Comparison of ENCODE assay signal across 30 cellular contexts in the genomic region with DNA sequence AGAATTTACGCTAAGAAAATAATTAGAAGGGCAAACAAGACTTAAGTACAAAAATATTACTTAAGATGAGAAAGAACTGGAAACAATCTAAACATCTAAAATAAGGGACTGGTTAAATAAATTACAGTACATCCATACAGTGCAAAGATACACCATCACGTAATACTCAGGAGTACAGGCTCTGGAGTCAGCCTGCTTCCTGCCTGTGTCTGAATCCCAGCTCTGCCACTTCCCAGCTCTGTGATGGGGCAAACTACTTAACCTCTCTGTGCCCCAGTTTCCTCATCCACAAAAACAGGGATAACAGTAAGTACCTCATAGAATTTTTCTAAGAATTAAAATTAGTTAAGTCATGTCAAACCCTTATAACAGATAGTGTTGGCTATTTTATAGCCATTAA. TPM values are rescaled to one million over a fixed set of nuclear protein-coding genes. Genes with fewer than 3 reads are reported as not detected.
A peak's percentile ranks its signal among the peaks of the same experiment; 100 is the strongest.
DNase-seq lines count a peak whose midpoint lies in the region; ATAC-seq and TF ChIP-seq lines count a peak whose summit lies in the region.
"Had no signal": no experiment of that assay in that cellular context is flagged by ENCODE, and none has a peak within 500 bp of the region (broad histone marks: within the 10 kb centered on the region; RNA-seq: fewer than 3 reads in every experiment).

No MANE protein-coding gene starts in this region.

- H3K27me3 Mint-ChIP-seq in MCF 10A (ENCODE audit: insufficient read depth, unreplicated experiment), result no peaks in the 10 kb centered on the region
- H3K27me3 Mint-ChIP-seq: activated CD4-positive, alpha-beta T cell treated with anti-CD3 and anti-CD28 coated beads for 36 hours; naive thymus-derived CD4-positive, alpha-beta T cell had no signal

- peaks cover 21% of the 10 kb centered on the region for H3F3A ChIP-seq in PC-3 (ENCODE audit: low read length, unreplicated experiment)

- H3K79me2 ChIP-seq in PC-3 (ENCODE audit: low read length), result peaks cover 70% of the 10 kb centered on the region

- peaks cover 93% of the 10 kb centered on the region for H3K36me3 Mint-ChIP-seq in MCF 10A (ENCODE audit: insufficient read depth, unreplicated experiment)
- peaks cover 98% of the 10 kb centered on the region for H3K36me3 Mint-ChIP-seq in stimulated activated effector memory CD8-positive, alpha-beta T cell treated with anti-CD3 and anti-CD28 coated beads, Interleukin-12 subunit alpha, Interleukin-12 subunit beta, amount 100 ng/mL, for 72 hours

- H3K4me3 ChIP-seq in breast epithelium (no peak overlapping the region), PC-3 (ENCODE audit: low read length) (peak overlapping the region; percentile 30; the same call in 1 of the 2 replicates), esophagus (ENCODE audit: low read depth in 1 of 2, low read length in 2 of 2) (no peak overlapping the region), foreskin fibroblast (ENCODE audit: low read depth in 1 of 2, low read length in 2 of 2) (no peak overlapping the region)
- H3K4me3 ChIP-seq: prostate gland, skin epidermis, upper lobe of left lung had no signal

- DNase-seq in MCF 10A (ENCODE audit: unreplicated experiment) (no peak), breast epithelium (ENCODE audit: low spot score in 2 of 2) (no peak), PC-3 (no peak), foreskin fibroblast (no peak), COLO829 (ENCODE audit: low spot score) (no peak), NCI-H1694 (lab: John Stamatoyannopoulos, UW) (no peak)
- no peak for DNase-seq in stimulated activated effector memory CD8-positive, alpha-beta T cell treated with anti-CD3 and anti-CD28 coated beads, Interleukin-12 subunit alpha, Interleukin-12 subunit beta, amount 100 ng/mL, for 72 hours (ENCODE audit: low spot score in 2 of 2)
- DNase-seq: activated CD4-positive, alpha-beta T cell treated with anti-CD3 and anti-CD28 coated beads for 36 hours; activated naive CD4-positive, alpha-beta T cell treated with Interleukin-2 at 50 U/mL for 16 hours; activated T-cell treated with anti-CD3 and anti-CD28 coated beads, Interleukin-2, amount 50 U/mL, for 4 hours; amygdala; COR-L47; effector CD4-positive, alpha-beta T cell; erythroblast; foreskin melanocyte; GDM1; hypothalamus; immature natural killer cell; naive thymus-derived CD4-positive, alpha-beta T cell; NCI-H1092; NCI-H2029; nucleus accumbens; stimulated activated CD8-positive, alpha-beta memory T cell treated with anti-CD3 and anti-CD28 coated beads, Interleukin-4, amount 100 ng/mL, for 48 hours; substantia nigra; upper lobe of left lung had no signal

- H3K4me3 Mint-ChIP-seq in MCF 10A (ENCODE audit: unreplicated experiment), result peak overlapping the region; percentile 66
- no peak overlapping the region for H3K4me3 Mint-ChIP-seq in stimulated activated effector memory CD8-positive, alpha-beta T cell treated with anti-CD3 and anti-CD28 coated beads, Interleukin-12 subunit alpha, Interleukin-12 subunit beta, amount 100 ng/mL, for 72 hours
- H3K4me3 Mint-ChIP-seq: activated CD4-positive, alpha-beta T cell treated with anti-CD3 and anti-CD28 coated beads for 36 hours; activated T-cell treated with anti-CD3 and anti-CD28 coated beads, Interleukin-2, amount 50 U/mL, for 4 hours; immature natural killer cell; naive thymus-derived CD4-positive, alpha-beta T cell; T-helper 1 cell treated with Interleukin-12 subunit alpha and Interleukin-12 subunit beta and Interleukin-4 antibody, amounts not matched to agents 30 μg/mL and 1 μg/mL, for 36 hours had no signal

- no peaks in the 10 kb centered on the region for H3K9me3 Mint-ChIP-seq in MCF 10A (ENCODE audit: unreplicated experiment)
- H3K9me3 Mint-ChIP-seq in stimulated activated effector memory CD8-positive, alpha-beta T cell treated with anti-CD3 and anti-CD28 coated beads, Interleukin-12 subunit alpha, Interleukin-12 subunit beta, amount 100 ng/mL, for 72 hours, result no peaks in the 10 kb centered on the region
- H3K9me3 Mint-ChIP-seq: activated T-cell treated with anti-CD3 and anti-CD28 coated beads, Interleukin-2, amount 50 U/mL, for 4 hours; immature natural killer cell; naive thymus-derived CD4-positive, alpha-beta T cell; T-helper 1 cell treated with Interleukin-12 subunit alpha and Interleukin-12 subunit beta and Interleukin-4 antibody, amounts not matched to agents 30 μg/mL and 1 μg/mL, for 36 hours had no signal

- peaks cover 0 to 14% of the 10 kb centered on the region in 2 donors for H3K4me1 ChIP-seq in breast epithelium
- H3K4me1 ChIP-seq in PC-3 (ENCODE audit: insufficient read depth, low read length), result peaks cover 27% of the 10 kb centered on the region
- peaks cover 0 to 8% of the 10 kb centered on the region in 2 donors for H3K4me1 ChIP-seq in esophagus (ENCODE audit: control insufficient read depth in 2 of 2, insufficient read depth in 2 of 2, low read length in 1 of 2)

- H4K20me1 ChIP-seq in PC-3 (ENCODE audit: low read length), result peaks cover 14% of the 10 kb centered on the region

- POLR2A ChIA-PET in MCF 10A (lab: Yijun Ruan, JAX) (interaction anchor here (0.6 to 17.1 kb wide), 9 partner anchors 13 to 96 kb away, joined by 3 to 351 read pairs (median 16); partner anchors contain the start of genes FAM216A and GPN3), PC-3 (lab: Charles Lee; ENCODE audit: unreplicated experiment) (no interaction called here)

- no peak for TF ChIP-seq CTCF in MCF 10A (IDR thresholded peaks at IDR 0.05; ENCODE audit: unreplicated experiment)
- TF ChIP-seq CTCF in breast epithelium (IDR thresholded peaks at IDR 0.05), result no peak
- no peak for TF ChIP-seq CTCF in PC-3 (conservative IDR thresholded peaks at IDR 0.05; ENCODE audit: low read depth, low read length)
- TF ChIP-seq CTCF in foreskin fibroblast (IDR thresholded peaks at IDR 0.05; ENCODE audit: low read depth, low read length), result no peak

- CTCF ChIA-PET in MCF 10A (lab: Yijun Ruan, JAX) (interaction anchor here (0.6 to 1.1 kb wide), 4 partner anchors 11 to 51 kb away, joined by 3 read pairs; no protein-coding TSS in a partner anchor), PC-3 (lab: Charles Lee) (interaction anchor here (0.6 to 0.9 kb wide), 2 partner anchors 34 to 491 kb away, joined by 3 to 13 read pairs; no protein-coding TSS in a partner anchor)

- peaks cover 71% of the 10 kb centered on the region for H3K4me1 Mint-ChIP-seq in MCF 10A (ENCODE audit: insufficient read depth, unreplicated experiment)
- peaks cover 45% of the 10 kb centered on the region for H3K4me1 Mint-ChIP-seq in stimulated activated effector memory CD8-positive, alpha-beta T cell treated with anti-CD3 and anti-CD28 coated beads, Interleukin-12 subunit alpha, Interleukin-12 subunit beta, amount 100 ng/mL, for 72 hours

- H3K27me3 ChIP-seq in breast epithelium (no peaks in the 10 kb centered on the region), PC-3 (ENCODE audit: low read length) (no peaks in the 10 kb centered on the region), esophagus (ENCODE audit: control insufficient read depth in 1 of 2, insufficient read depth in 2 of 2, low read length in 2 of 2) (no peaks in the 10 kb centered on the region)
- H3K27me3 ChIP-seq: upper lobe of left lung had no signal

- TF ChIP-seq POLR2A in breast epithelium (IDR thresholded peaks at IDR 0.05), result no peak

- H3K36me3 ChIP-seq in breast epithelium, result no peaks in the 10 kb centered on the region
- peaks cover 38% of the 10 kb centered on the region for H3K36me3 ChIP-seq in PC-3 (ENCODE audit: low read depth, low read length)
- peaks cover 0 to 3% of the 10 kb centered on the region in 2 donors for H3K36me3 ChIP-seq in esophagus (ENCODE audit: control insufficient read depth in 2 of 2, insufficient read depth in 2 of 2, low read length in 1 of 2)
- H3K36me3 ChIP-seq: prostate gland had no signal

- no TSS peak for BruUV-seq in MCF 10A (replicated peaks; lab: Mats Ljungman, UMichigan)
- BruUV-seq in PC-3 (replicated peaks; lab: Mats Ljungman, UMichigan), result no TSS peak

- H3K27ac Mint-ChIP-seq in MCF 10A (ENCODE audit: low read depth, unreplicated experiment), result peak overlapping the region; percentile 85
- peak overlapping the region; percentile 34 for H3K27ac Mint-ChIP-seq in stimulated activated effector memory CD8-positive, alpha-beta T cell treated with anti-CD3 and anti-CD28 coated beads, Interleukin-12 subunit alpha, Interleukin-12 subunit beta, amount 100 ng/mL, for 72 hours
- H3K27ac Mint-ChIP-seq: T-helper 1 cell treated with Interleukin-12 subunit alpha and Interleukin-12 subunit beta and Interleukin-4 antibody, amounts not matched to agents 30 μg/mL and 1 μg/mL, for 36 hours had no signal

- H2AFZ ChIP-seq in PC-3 (ENCODE audit: low read length), result no peak overlapping the region

- ATAC-seq in PC-3, result peak; percentile 12; the same call in 1 of the 2 replicates
- ATAC-seq in stimulated activated effector memory CD8-positive, alpha-beta T cell treated with anti-CD3 and anti-CD28 coated beads, Interleukin-12 subunit alpha, Interleukin-12 subunit beta, amount 100 ng/mL, for 72 hours, result no peak
- ATAC-seq: activated CD4-positive, alpha-beta T cell treated with anti-CD3 and anti-CD28 coated beads for 36 hours; activated T-cell treated with anti-CD3 and anti-CD28 coated beads, Interleukin-2, amount 50 U/mL, for 4 hours; left lobe of liver; naive thymus-derived CD4-positive, alpha-beta T cell had no signal

- intact Hi-C loops in MCF 10A (cut with micrococcal nuclease), result no loop called here
- intact Hi-C loops in breast epithelium (cut with DNase I; ENCODE audit: low total_unique reads), result no loop called here
- intact Hi-C loops in PC-3 (cut with micrococcal nuclease), result loop anchor here (2.0 kb wide), 2 partner anchors 78 to 152 kb away; partner anchors contain the start of genes FAM216A and GPN3

- H3K9ac ChIP-seq in PC-3 (ENCODE audit: low read length), result peak overlapping the region; percentile 5; the same call in 1 of the 2 replicates

- no peaks in the 10 kb centered on the region for H3K9me2 ChIP-seq in PC-3 (replicated peaks; ENCODE audit: low read length)

- H3K27ac ChIP-seq in breast epithelium (no peak overlapping the region), PC-3 (ENCODE audit: low read length) (peak overlapping the region; percentile 92), esophagus (ENCODE audit: low read depth in 2 of 2, low read length in 1 of 2) (peak overlapping the region; percentile 47 to 49)

- H3K4me2 ChIP-seq in PC-3 (ENCODE audit: low read length), result peak overlapping the region; percentile 67

- 80 to 82% methylated on average over 2 of the region's 2 CpGs for WGBS in esophagus, 2 donors

- H3K9me3 ChIP-seq in breast epithelium (no peaks in the 10 kb centered on the region), PC-3 (ENCODE audit: low read length) (no peaks in the 10 kb centered on the region), esophagus (ENCODE audit: control insufficient read depth in 2 of 2, insufficient read depth in 1 of 2, low read depth in 1 of 2, low read length in 1 of 2) (no peaks in the 10 kb centered on the region)
- H3K9me3 ChIP-seq: prostate gland, upper lobe of left lung had no signal

RNA-seq across cellular contexts. Expression of gene PPTC7, which starts 36.0 kb away (rescaled TPM):
- 32.0 and 36.5 TPM in 2 replicates for total RNA-seq in MCF 10A (2022)
- total RNA-seq in breast epithelium, result 10 to 100 TPM; 21.6 to 31.9 (median 26.7) TPM
- 9.0 and 16.0 TPM in 2 replicates for total RNA-seq in PC-3 (2014; rRNA removed)
- 1 to 10 TPM; 4.7 to 9.4 TPM for polyA plus RNA-seq in esophagus

RNA-seq across cellular contexts. Expression of gene RAD9B, which starts 45.0 kb away (rescaled TPM):
- total RNA-seq in MCF 10A (2022) (1.0 and 1.5 TPM in 2 replicates), breast epithelium (1 to 10 TPM in 1 of 3 donors, under 1 TPM in 2; 0.48 to 2.8 (median 0.66) TPM), PC-3 (2014; rRNA removed) (0.40 and 0.52 TPM in 2 replicates)
- polyA plus RNA-seq in esophagus, result under 1 TPM; 0.20 to 0.28 TPM

RNA-seq across cellular contexts. Expression of gene VPS29, which starts 45.2 kb away (rescaled TPM):
- total RNA-seq in MCF 10A (2022) (125 and 131 TPM in 2 replicates), breast epithelium (100 to 1,000 TPM in 1 of 3 donors, 10 to 100 TPM in 2; 82.9 to 135 (median 96.7) TPM), PC-3 (2014; rRNA removed) (96.5 and 114 TPM in 2 replicates)
- 100 to 1,000 TPM; 161 to 188 TPM for polyA plus RNA-seq in esophagus

Comparison
In these comparisons a context has a peak if more than half of its experiments do, and no peak if none do; other contexts are left out.
1. H3K27ac ChIP-seq: peak in PC-3 (single experiment) and esophagus (2 of 2); none in breast epithelium (0 of 2).